In the genomic region with DNA sequence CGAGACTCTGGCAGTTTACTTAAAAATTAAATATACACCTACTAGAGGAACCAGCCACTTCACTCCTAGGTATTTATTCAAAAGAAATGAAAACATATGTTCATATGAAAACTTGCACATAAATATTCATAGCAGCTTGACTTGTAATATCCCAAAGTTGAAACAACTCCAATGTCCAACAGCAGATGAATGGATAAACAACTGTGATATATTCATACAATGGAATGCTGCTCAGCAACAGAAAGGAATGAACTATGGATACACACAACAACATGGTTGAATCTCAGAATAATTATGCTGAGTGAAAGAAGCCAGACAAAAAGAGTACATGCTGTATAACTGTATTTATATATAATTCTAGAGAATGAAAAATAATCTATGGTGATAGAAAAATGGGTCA, we compare ENCODE assay signal across 32 cellular contexts.
"Had no signal": no experiment of that assay in that cellular context is flagged by ENCODE, and none has a peak within 500 bp of the region (broad histone marks: within the 10 kb centered on the region; RNA-seq: fewer than 3 reads in every experiment).

No MANE protein-coding gene starts in this region.

- H3K4me3 ChIP-seq: adrenal gland, ascending aorta, esophagus muscularis mucosa, gastroesophageal sphincter, pancreas, prostate gland, upper lobe of left lung, vagina had no signal

- FAIRE-seq: endothelial cell of umbilical vein, kidney, pancreas, small intestine had no signal

- ATAC-seq: gastroesophageal sphincter; left colon; naive thymus-derived CD4-positive, alpha-beta T cell; pancreas; sciatic nerve; stimulated activated memory B cell treated with anti-CD40 and anti-IgM and Interleukin-4, amounts not matched to agents 10 μg/mL and 1 μg/mL and 100 μg/mL, for 72 hours; stimulated activated naive CD8-positive, alpha-beta T cell treated with anti-CD3 and anti-CD28 coated beads, Interleukin-15, amount 100 ng/mL, for 72 hours had no signal

- H3K27me3 ChIP-seq: adrenal gland, ascending aorta, brain microvascular endothelial cell, esophagus muscularis mucosa, gastroesophageal sphincter, pancreas, upper lobe of left lung, vagina had no signal

- H3K27ac Mint-ChIP-seq: activated B cell treated with CpG ODN at 0.5 μM for 24 hours; activated naive CD8-positive, alpha-beta T cell; memory B cell; naive thymus-derived CD4-positive, alpha-beta T cell; stimulated activated memory B cell treated with anti-CD40 and anti-IgM and Interleukin-4, amounts not matched to agents 10 μg/mL and 1 μg/mL and 100 μg/mL, for 72 hours; stimulated activated naive CD8-positive, alpha-beta T cell treated with anti-CD3 and anti-CD28 coated beads, Interleukin-15, amount 100 ng/mL, for 72 hours had no signal

- H3K27ac ChIP-seq: adrenal gland, ascending aorta, brain microvascular endothelial cell, esophagus muscularis mucosa, gastroesophageal sphincter, pancreas, prostate gland, upper lobe of left lung, vagina had no signal

- H3K36me3 ChIP-seq: adrenal gland, ascending aorta, brain microvascular endothelial cell, esophagus muscularis mucosa, gastroesophageal sphincter, pancreas, prostate gland, upper lobe of left lung, vagina had no signal

- H3K9me3 ChIP-seq: adrenal gland, ascending aorta, esophagus muscularis mucosa, pancreas, prostate gland, vagina had no signal

- H3K4me1 Mint-ChIP-seq: activated B cell treated with CpG ODN at 0.5 μM for 24 hours; memory B cell; stimulated activated memory B cell treated with anti-CD40 and anti-IgM and Interleukin-4, amounts not matched to agents 10 μg/mL and 1 μg/mL and 100 μg/mL, for 72 hours; stimulated activated naive CD8-positive, alpha-beta T cell treated with anti-CD3 and anti-CD28 coated beads, Interleukin-15, amount 100 ng/mL, for 72 hours had no signal

- H3K4me1 ChIP-seq: adrenal gland, ascending aorta, esophagus muscularis mucosa, gastroesophageal sphincter, pancreas, prostate gland, upper lobe of left lung, vagina had no signal

- DNase-seq: activated B cell treated with CpG ODN at 0.5 μM for 24 hours; activated CD4-positive, alpha-beta T cell treated with anti-CD3 and anti-CD28 coated beads for 4 hours; activated CD4-positive, alpha-beta T cell treated with anti-CD3 and anti-CD28 coated beads, Interleukin-2, amount 50 U/mL, for 48 hours; activated CD8-positive, alpha-beta memory T cell treated with anti-CD3 and anti-CD28 coated beads for 24 hours; activated effector memory CD4-positive, alpha-beta T cell treated with Interleukin-2 at 50 U/mL for 16 hours; activated naive CD4-positive, alpha-beta T cell treated with Interleukin-2 at 50 U/mL for 16 hours; adrenal gland; brain microvascular endothelial cell; cortex of kidney; hippocampal formation; kidney; left colon; midbrain; naive thymus-derived CD4-positive, alpha-beta T cell; pancreas; retina; small intestine; stimulated activated CD4-positive, alpha-beta T cell treated with anti-CD3 and anti-CD28 coated beads, Interleukin-4, amount 100 ng/mL, for 24 hours; stimulated activated naive CD8-positive, alpha-beta T cell treated with anti-CD3 and anti-CD28 coated beads, Interleukin-15, amount 100 ng/mL, for 72 hours; substantia nigra; T-helper 2 cell; upper lobe of left lung had no signal

- H3K4me3 Mint-ChIP-seq: activated B cell treated with CpG ODN at 0.5 μM for 24 hours; activated naive CD8-positive, alpha-beta T cell; memory B cell; naive thymus-derived CD4-positive, alpha-beta T cell; stimulated activated memory B cell treated with anti-CD40 and anti-IgM and Interleukin-4, amounts not matched to agents 10 μg/mL and 1 μg/mL and 100 μg/mL, for 72 hours; stimulated activated naive CD8-positive, alpha-beta T cell treated with anti-CD3 and anti-CD28 coated beads, Interleukin-15, amount 100 ng/mL, for 72 hours had no signal
